ENCODE assay signal across 8 cellular contexts in the genomic region with DNA sequence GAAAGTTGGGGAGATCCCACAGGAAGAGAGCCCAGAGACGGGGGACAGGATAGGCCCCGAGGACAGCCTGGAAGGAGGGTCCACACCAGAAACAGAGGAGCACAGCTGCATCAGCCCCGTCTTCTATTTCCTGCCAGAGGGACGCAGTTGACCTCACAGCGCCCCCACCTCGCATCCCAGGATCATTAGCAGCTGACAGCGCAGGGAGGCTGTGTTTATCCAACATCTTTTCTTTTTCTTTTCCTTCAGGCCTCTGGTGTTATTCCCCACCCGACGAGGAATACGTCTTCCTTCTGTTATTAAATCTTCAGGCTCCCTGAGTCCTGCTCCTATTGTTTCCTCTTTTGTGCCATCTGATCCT.
A peak's percentile ranks its signal among the peaks of the same experiment; 100 is the strongest.
DNase-seq lines count a peak whose midpoint lies in the region; ATAC-seq and TF ChIP-seq lines count a peak whose summit lies in the region.

No MANE protein-coding gene starts in this region.

- intact Hi-C loops in colonic mucosa (cut with DNase I) = no loop called here
- intact Hi-C loops in mucosa of descending colon (cut with DNase I, micrococcal nuclease) = no loop called here

- ATAC-seq in GM21381 (IDR thresholded peaks at IDR 0.05; ENCODE audit: unreplicated experiment) (peak; percentile 44), mucosa of descending colon (peak; percentile 36)
- ATAC-seq in activated CD4-positive, CD25-positive, alpha-beta regulatory T cell treated with anti-CD3 and anti-CD28 coated beads, Interleukin-2, amount 50 U/mL, for 24 hours = no peak

- H3K36me3 ChIP-seq in HUES6 (ENCODE audit: control insufficient read depth, insufficient read depth, low read length) (no peaks in the 10 kb centered on the region), colonic mucosa (no peaks in the 10 kb centered on the region), mucosa of descending colon (ENCODE audit: low read depth) (no peaks in the 10 kb centered on the region)

- DNase-seq in EL (peak; percentile 1), colonic mucosa (peak; percentile 24), mucosa of descending colon (peak in 2 of 3 donors; percentile 34 to 40)
- DNase-seq in stimulated activated CD4-positive, alpha-beta T cell treated with anti-CD3 and anti-CD28 coated beads, Interleukin-4, amount 100 ng/mL, for 4 hours = no peak
- DNase-seq in stimulated activated CD4-positive, alpha-beta T cell treated with anti-CD3 and anti-CD28 coated beads, Interleukin-2, amount 100 ng/mL, for 48 hours = no peak

- TF ChIP-seq CTCF in colonic mucosa (IDR thresholded peaks at IDR 0.05) = no peak
- TF ChIP-seq CTCF in mucosa of descending colon (IDR thresholded peaks at IDR 0.05) = no peak

- peak overlapping the region; percentile 84 for H3K4me3 ChIP-seq in HUES6 (ENCODE audit: low read depth, low read length)
- peak overlapping the region; percentile 1 for H3K4me3 ChIP-seq in colonic mucosa
- H3K4me3 ChIP-seq in mucosa of descending colon = no peak overlapping the region

- H3K9ac ChIP-seq in HUES6 (ENCODE audit: low read length) (no peak overlapping the region), colonic mucosa (ENCODE audit: low read depth in 2 of 2, low read length in 2 of 2) (peak overlapping the region in 1 of 2 donors; percentile 56)

- H3K9me3 ChIP-seq in HUES6 (ENCODE audit: control insufficient read depth, insufficient read depth, low read depth, low read length) (no peaks in the 10 kb centered on the region), colonic mucosa (no peaks in the 10 kb centered on the region), mucosa of descending colon (no peaks in the 10 kb centered on the region)

- H3K27ac ChIP-seq in HUES6 (ENCODE audit: low read depth, low read length) = no peak overlapping the region
- H3K27ac ChIP-seq in colonic mucosa = peak overlapping the region; percentile 34

- peaks cover 26% of the 10 kb centered on the region for H3K27me3 ChIP-seq in HUES6 (ENCODE audit: control insufficient read depth, insufficient read depth, low read length)
- H3K27me3 ChIP-seq in colonic mucosa = no peaks in the 10 kb centered on the region

- H3K4me1 ChIP-seq in HUES6 (ENCODE audit: control insufficient read depth, insufficient read depth, low read length) = no peaks in the 10 kb centered on the region
- H3K4me1 ChIP-seq in colonic mucosa = no peaks in the 10 kb centered on the region
- no peaks in the 10 kb centered on the region for H3K4me1 ChIP-seq in mucosa of descending colon (ENCODE audit: low read depth)

Comparison
In these comparisons a context has a peak if more than half of its experiments do, and no peak if none do; other contexts are left out.
1. DNase-seq: peak in EL (single experiment), colonic mucosa (single experiment) and mucosa of descending colon (2 of 3); none in stimulated activated CD4-positive, alpha-beta T cell treated with anti-CD3 and anti-CD28 coated beads, Interleukin-4, amount 100 ng/mL, for 4 hours (0 of 2) and stimulated activated CD4-positive, alpha-beta T cell treated with anti-CD3 and anti-CD28 coated beads, Interleukin-2, amount 100 ng/mL, for 48 hours (0 of 2).
2. ATAC-seq: peak in GM21381 (single experiment) and mucosa of descending colon (single experiment); none in activated CD4-positive, CD25-positive, alpha-beta regulatory T cell treated with anti-CD3 and anti-CD28 coated beads, Interleukin-2, amount 50 U/mL, for 24 hours (0 of 2).